1 cellular context compared by ENCODE assay signal in the genomic region with DNA sequence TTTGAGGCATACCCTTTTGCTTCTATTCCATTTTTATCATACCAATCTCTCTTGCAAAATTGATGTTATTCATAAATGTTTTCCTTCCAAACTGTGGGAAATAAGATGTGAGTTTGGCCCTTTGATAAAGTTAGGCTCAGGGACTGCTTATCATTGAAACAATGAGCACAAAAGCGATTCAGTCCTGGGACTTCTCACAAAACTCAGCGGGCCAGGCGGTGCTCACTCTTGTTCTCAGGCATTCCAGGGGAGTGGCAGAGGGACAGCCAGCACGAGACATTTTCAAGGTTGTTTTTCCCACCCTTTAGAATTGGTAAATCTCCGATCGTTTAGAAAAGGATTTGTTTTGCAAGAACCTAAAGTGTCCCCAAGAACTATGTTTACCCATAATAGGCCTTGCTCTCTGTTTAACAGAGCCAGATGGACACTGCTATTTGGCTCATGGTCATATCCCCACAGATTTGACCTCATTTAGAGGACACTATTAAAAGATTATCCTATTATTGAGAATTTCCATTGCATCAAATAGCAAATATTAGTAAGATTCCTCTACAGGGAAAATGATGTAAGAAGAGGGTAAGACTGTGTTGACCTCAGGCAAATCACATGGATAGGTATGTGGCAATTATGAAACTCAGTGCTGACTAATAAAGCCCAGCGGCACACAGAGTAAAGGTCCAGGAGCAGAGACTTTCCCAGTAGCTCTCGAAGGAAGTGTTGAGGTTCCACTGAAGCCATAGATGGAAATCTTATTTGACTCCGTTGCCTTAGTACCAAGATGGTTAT.
TF ChIP-seq lines count a peak whose summit lies in the region.

No MANE protein-coding gene starts in this region.

TF ChIP-seq in GM23338, 12 proteins besides CTCF, POLR2A, EP300 and RAD21 (continued from another document):
- TF ChIP-seq ZNF462 (CRISPR knock-in tag; IDR thresholded peaks at IDR 0.05): no peak
- TF ChIP-seq NANOG (IDR thresholded peaks at IDR 0.05; ENCODE audit: borderline replicate concordance): no peak
- no peak for TF ChIP-seq ZNF331 (CRISPR knock-in tag; IDR thresholded peaks at IDR 0.05; ENCODE audit: low read depth)
- no peak for TF ChIP-seq EZH2 (IDR thresholded peaks at IDR 0.05; ENCODE audit: low read depth, unreplicated experiment)
- no peak for TF ChIP-seq JUNB (IDR thresholded peaks at IDR 0.05; ENCODE audit: unreplicated experiment)
- TF ChIP-seq ZNF114 (CRISPR knock-in tag; IDR thresholded peaks at IDR 0.05): no peak
TF ChIP-seq in GM23338: peak in this region for 0.
